In the genomic region with DNA sequence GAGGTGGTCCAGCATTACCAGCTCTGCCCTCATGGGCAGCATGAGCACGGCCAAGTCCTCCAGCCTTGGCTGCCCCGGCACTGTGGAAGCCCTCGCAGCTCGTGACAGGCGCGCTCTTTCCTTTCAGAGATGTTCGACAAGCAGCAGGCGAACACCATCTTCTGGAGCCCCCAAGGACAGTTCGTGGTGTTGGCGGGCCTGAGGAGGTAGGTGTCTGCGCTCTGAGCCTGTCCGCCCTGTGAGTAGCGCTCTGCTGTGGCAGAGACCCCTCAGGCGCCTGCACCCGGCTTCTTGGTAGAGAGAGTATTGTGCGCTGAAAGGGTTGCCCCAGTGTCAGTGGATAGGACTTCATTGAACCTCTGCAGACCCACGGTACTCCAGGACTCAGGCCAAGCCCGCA, we compare ENCODE assay signal across 24 cellular contexts. TPM values are rescaled to one million over a fixed set of nuclear protein-coding genes. Genes with fewer than 3 reads are reported as not detected.
DNase-seq lines count a peak whose midpoint lies in the region; ATAC-seq, FAIRE-seq and TF ChIP-seq lines count a peak whose summit lies in the region.
"Had no signal": no experiment of that assay in that cellular context is flagged by ENCODE, and none has a peak within 500 bp of the region (broad histone marks: within the 10 kb centered on the region; RNA-seq: fewer than 3 reads in every experiment).

No MANE protein-coding gene starts in this region.

- H3K9me3 ChIP-seq in right cardiac atrium (ENCODE audit: control insufficient read depth, low read length) (no peaks in the 10 kb centered on the region), astrocyte (ENCODE audit: insufficient read depth, low read depth, low read length) (no peaks in the 10 kb centered on the region), gastrocnemius medialis (no peaks in the 10 kb centered on the region), Caco-2 (no peaks in the 10 kb centered on the region)
- no peaks in the 10 kb centered on the region for H3K9me3 ChIP-seq in CD4-positive, alpha-beta T cell (ENCODE audit: control insufficient read depth, low read length)
- H3K9me3 ChIP-seq: BLaER1 had no signal

- DNase-seq in right cardiac atrium (peak in 2 of 3 donors; percentile 26 to 28), left cardiac atrium (no peak), astrocyte (ENCODE audit: low read depth) (no peak), glutamatergic neuron (no peak), gastrocnemius medialis (no peak), Caco-2 (no peak)
- DNase-seq in CD4-positive, alpha-beta T cell = no peak
- DNase-seq: CD4-positive, CD25-positive, alpha-beta regulatory T cell; CD8-positive, alpha-beta memory T cell; COR-L47; DMS153; DND-41; GM23248; H9 had no signal

- no peak overlapping the region for H3K4me3 ChIP-seq in right cardiac atrium (ENCODE audit: low read length)
- H3K4me3 ChIP-seq in astrocyte (ENCODE audit: insufficient read depth, low read depth, low read length) = no peak overlapping the region
- no peak overlapping the region for H3K4me3 ChIP-seq in gastrocnemius medialis
- no peak overlapping the region for H3K4me3 ChIP-seq in Caco-2 (ENCODE audit: low read depth, low read length)
- H3K4me3 ChIP-seq: BLaER1, GM23248 had no signal

- peak overlapping the region; percentile 58 for H3K27ac Mint-ChIP-seq in astrocyte (ENCODE audit: unreplicated experiment)
- H3K27ac Mint-ChIP-seq in glutamatergic neuron (ENCODE audit: unreplicated experiment) = peak overlapping the region; percentile 22
- no peak overlapping the region for H3K27ac Mint-ChIP-seq in Caco-2 (ENCODE audit: unreplicated experiment)
- no peak overlapping the region for H3K27ac Mint-ChIP-seq in CD4-positive, alpha-beta T cell
- H3K27ac Mint-ChIP-seq: B cell; CD4-positive, CD25-positive, alpha-beta regulatory T cell; H9 had no signal

- in situ Hi-C loops in gastrocnemius medialis (cut with MboI; ENCODE audit: low sequenced_read_pairs in 4 of 4) = no loop called here

- H3K27ac ChIP-seq in right cardiac atrium (ENCODE audit: low read length) (no peak overlapping the region), astrocyte (ENCODE audit: low read depth, low read length) (no peak overlapping the region), gastrocnemius medialis (peak overlapping the region; percentile 18 to 71 (median 62))
- H3K27ac ChIP-seq in CD4-positive, alpha-beta T cell (ENCODE audit: low read depth, low read length) = no peak overlapping the region
- H3K27ac ChIP-seq: 22Rv1, BLaER1, C4-2B, GM23248 had no signal

- FAIRE-seq in astrocyte (lab: Jason Lieb, UNC) = no peak
- FAIRE-seq: A204.1, G401.6, GM12892, H1 had no signal

- H3K79me2 ChIP-seq in astrocyte (ENCODE audit: insufficient read depth, low read length) = peaks cover 70% of the 10 kb centered on the region

- POLR2A ChIA-PET in Caco-2 (lab: Charles Lee) = no interaction called here
- POLR2A ChIA-PET in CD4-positive, alpha-beta T cell (lab: Charles Lee) = interaction anchor here (0.9 kb wide), 1 partner anchor 21 kb away, joined by 3 read pairs; no protein-coding TSS in a partner anchor

- WGBS in right cardiac atrium = 93% methylated on average over 18 of the region's 18 CpGs

- H3K27me3 Mint-ChIP-seq in astrocyte (ENCODE audit: low read depth, unreplicated experiment) (no peaks in the 10 kb centered on the region), glutamatergic neuron (ENCODE audit: unreplicated experiment) (peaks cover 7% of the 10 kb centered on the region), Caco-2 (ENCODE audit: insufficient read depth, unreplicated experiment) (no peaks in the 10 kb centered on the region)
- H3K27me3 Mint-ChIP-seq in CD4-positive, alpha-beta T cell = no peaks in the 10 kb centered on the region
- H3K27me3 Mint-ChIP-seq: B cell; CD4-positive, CD25-positive, alpha-beta regulatory T cell had no signal

- H3K4me1 Mint-ChIP-seq in astrocyte (ENCODE audit: low read depth, unreplicated experiment) = peaks cover 2% of the 10 kb centered on the region
- H3K4me1 Mint-ChIP-seq in glutamatergic neuron (ENCODE audit: low read depth, unreplicated experiment) = no peaks in the 10 kb centered on the region
- H3K4me1 Mint-ChIP-seq in Caco-2 (ENCODE audit: low read depth, unreplicated experiment) = peaks cover 6% of the 10 kb centered on the region
- no peaks in the 10 kb centered on the region for H3K4me1 Mint-ChIP-seq in CD4-positive, alpha-beta T cell (ENCODE audit: low read depth)
- H3K4me1 Mint-ChIP-seq: B cell, H9 had no signal

- H3K9me3 Mint-ChIP-seq in astrocyte (ENCODE audit: unreplicated experiment) = no peaks in the 10 kb centered on the region
- H3K9me3 Mint-ChIP-seq in glutamatergic neuron (ENCODE audit: unreplicated experiment) = peaks cover 4% of the 10 kb centered on the region
- no peaks in the 10 kb centered on the region for H3K9me3 Mint-ChIP-seq in Caco-2 (ENCODE audit: unreplicated experiment)
- no peaks in the 10 kb centered on the region for H3K9me3 Mint-ChIP-seq in CD4-positive, alpha-beta T cell
- H3K9me3 Mint-ChIP-seq: CD4-positive, CD25-positive, alpha-beta regulatory T cell; CD8-positive, alpha-beta memory T cell; H9 had no signal

- no peak for TF ChIP-seq POLR2A in gastrocnemius medialis (IDR thresholded peaks at IDR 0.05)

- no peak overlapping the region for H3K9ac ChIP-seq in astrocyte (ENCODE audit: low read length)
- H3K9ac ChIP-seq: BLaER1, GM23248 had no signal

- peaks cover 70% of the 10 kb centered on the region for H3K36me3 ChIP-seq in astrocyte (ENCODE audit: insufficient read depth, low read length)
- peaks cover 6 to 89% of the 10 kb centered on the region in 2 donors for H3K36me3 ChIP-seq in gastrocnemius medialis
- peaks cover 12% of the 10 kb centered on the region for H3K36me3 ChIP-seq in Caco-2 (ENCODE audit: control insufficient read depth, insufficient read depth, low read length)

- H3K4me3 Mint-ChIP-seq in astrocyte (ENCODE audit: unreplicated experiment) (no peak overlapping the region), glutamatergic neuron (ENCODE audit: unreplicated experiment) (no peak overlapping the region), Caco-2 (ENCODE audit: unreplicated experiment) (no peak overlapping the region)
- H3K4me3 Mint-ChIP-seq in CD4-positive, alpha-beta T cell = no peak overlapping the region
- H3K4me3 Mint-ChIP-seq: B cell; CD4-positive, CD25-positive, alpha-beta regulatory T cell; CD8-positive, alpha-beta memory T cell; H9 had no signal

- H3K4me2 ChIP-seq in astrocyte (ENCODE audit: low read length) = no peak overlapping the region
- H3K4me2 ChIP-seq: BLaER1 had no signal

- no peak for ATAC-seq in right cardiac atrium
- no peak for ATAC-seq in left cardiac atrium
- ATAC-seq in gastrocnemius medialis = no peak
- ATAC-seq in esophagus mucosa = no peak
- no peak for ATAC-seq in CD4-positive, alpha-beta T cell (ENCODE audit: poor library complexity)
- ATAC-seq: HCT116 had no signal

- peaks cover 86% of the 10 kb centered on the region for H4K20me1 ChIP-seq in astrocyte (ENCODE audit: insufficient read depth, low read length)

- H3K4me1 ChIP-seq in right cardiac atrium (ENCODE audit: control insufficient read depth, insufficient read depth, low read length) (no peaks in the 10 kb centered on the region), astrocyte (ENCODE audit: insufficient read depth, low read length) (no peaks in the 10 kb centered on the region), gastrocnemius medialis (peaks cover 11 to 12% of the 10 kb centered on the region in 2 donors), Caco-2 (no peaks in the 10 kb centered on the region)

- no peak overlapping the region for H2AFZ ChIP-seq in astrocyte (ENCODE audit: low read depth, low read length)
- H2AFZ ChIP-seq: GM23248 had no signal

- no TSS peak for BruUV-seq in Caco-2 (replicated peaks; lab: Mats Ljungman, UMichigan)

- CTCF ChIA-PET in Caco-2 (lab: Charles Lee) = no interaction called here
- CTCF ChIA-PET in CD4-positive, alpha-beta T cell (lab: Charles Lee) = no interaction called here

- TF ChIP-seq CTCF in astrocyte (IDR thresholded peaks at IDR 0.05; ENCODE audit: insufficient read depth, low read depth, low read length) (no peak), glutamatergic neuron (IDR thresholded peaks at IDR 0.05; ENCODE audit: partially characterized antibody, unreplicated experiment) (no peak), gastrocnemius medialis (IDR thresholded peaks at IDR 0.05 in 4 of 5, conservative IDR thresholded peaks at IDR 0.05 in 1 of 5) (no peak), Caco-2 (IDR thresholded peaks at IDR 0.05; ENCODE audit: insufficient read depth in 1 of 2, low read depth in 1 of 2, low read length in 1 of 2, severe bottlenecking in 1 of 2, unreplicated experiment in 1 of 2) (no peak)
- no peak for TF ChIP-seq CTCF in CD4-positive, alpha-beta T cell (IDR thresholded peaks at IDR 0.05)

- intact Hi-C loops in right cardiac atrium (cut with DNase I) = no loop called here
- intact Hi-C loops in left cardiac atrium (cut with DNase I) = no loop called here
- intact Hi-C loops in gastrocnemius medialis (cut with DNase I; ENCODE audit: low total_unique reads) = no loop called here
- intact Hi-C loops in Caco-2 (cut with micrococcal nuclease; ENCODE audit: unreplicated experiment) = no loop called here
- intact Hi-C loops in CD4-positive, alpha-beta T cell (cut with DNase I, micrococcal nuclease) = no loop called here

- H3K36me3 Mint-ChIP-seq in astrocyte (ENCODE audit: low read depth, unreplicated experiment) (peaks cover 38% of the 10 kb centered on the region), glutamatergic neuron (ENCODE audit: unreplicated experiment) (no peaks in the 10 kb centered on the region), Caco-2 (ENCODE audit: insufficient read depth, unreplicated experiment) (peaks cover 97% of the 10 kb centered on the region)
- peaks cover 93% of the 10 kb centered on the region for H3K36me3 Mint-ChIP-seq in CD4-positive, alpha-beta T cell (ENCODE audit: low read depth)

- H3K27me3 ChIP-seq in right cardiac atrium (ENCODE audit: control insufficient read depth, insufficient read depth) = no peaks in the 10 kb centered on the region
- no peaks in the 10 kb centered on the region for H3K27me3 ChIP-seq in astrocyte (ENCODE audit: insufficient read depth, low read length)
- H3K27me3 ChIP-seq in gastrocnemius medialis = no peaks in the 10 kb centered on the region
- H3K27me3 ChIP-seq in Caco-2 (replicated peaks; ENCODE audit: control insufficient read depth, insufficient read depth, low read length) = no peaks in the 10 kb centered on the region
- H3K27me3 ChIP-seq in CD4-positive, alpha-beta T cell (ENCODE audit: control insufficient read depth, insufficient read depth, low read length) = no peaks in the 10 kb centered on the region
- H3K27me3 ChIP-seq: BLaER1 had no signal

RNA-seq across cellular contexts. Expression of gene EIF3B, which starts 19.8 kb away (rescaled TPM):
- total RNA-seq in right cardiac atrium (10 to 100 TPM; 64.9 to 81.7 (median 72.8) TPM), left cardiac atrium (10 to 100 TPM; 59.6 to 96.1 TPM), astrocyte (198 and 213 TPM in 2 replicates), glutamatergic neuron (ENCODE audit: unreplicated experiment) (136 TPM), gastrocnemius medialis (100 to 1,000 TPM; 105 to 207 (median 195) TPM), Caco-2 (2022) (306 and 314 TPM in 2 replicates), esophagus mucosa (119 TPM)
- polyA plus RNA-seq in right cardiac atrium = 40.7 TPM
- total RNA-seq in CD4-positive, alpha-beta T cell = 100 to 1,000 TPM; 166 to 167 TPM

RNA-seq across cellular contexts. Expression of gene CHST12, which starts 29.0 kb away (rescaled TPM):
- total RNA-seq in right cardiac atrium (10 to 100 TPM; 16.6 to 19.5 (median 19.4) TPM), left cardiac atrium (10 to 100 TPM; 18.4 to 19.8 TPM), astrocyte (18.5 and 22.0 TPM in 2 replicates), glutamatergic neuron (ENCODE audit: unreplicated experiment) (27.3 TPM), gastrocnemius medialis (10 to 100 TPM in 2 of 4 donors, 1 to 10 TPM in 2; 5.5 to 13.1 (median 10.1) TPM), Caco-2 (2022) (26.0 and 28.0 TPM in 2 replicates), esophagus mucosa (4.1 TPM)
- 17.9 TPM for polyA plus RNA-seq in right cardiac atrium
- total RNA-seq in CD4-positive, alpha-beta T cell = 1 to 10 TPM; 6.6 to 8.6 TPM

Comparison
In these comparisons a context has a peak if more than half of its experiments do, and no peak if none do; other contexts are left out.
1. DNase-seq: peak in right cardiac atrium (2 of 3); none in left cardiac atrium (single experiment), astrocyte (single experiment), glutamatergic neuron (single experiment), gastrocnemius medialis (0 of 2), Caco-2 (0 of 2) and CD4-positive, alpha-beta T cell (0 of 10).
2. H3K27ac ChIP-seq: peak in gastrocnemius medialis (4 of 4); none in right cardiac atrium (single experiment), astrocyte (single experiment) and CD4-positive, alpha-beta T cell (single experiment).
3. H3K27ac Mint-ChIP-seq: peak in astrocyte (single experiment) and glutamatergic neuron (single experiment); none in Caco-2 (single experiment) and CD4-positive, alpha-beta T cell (single experiment).